ENCODE assay signal across 1 cellular context in the genomic region with DNA sequence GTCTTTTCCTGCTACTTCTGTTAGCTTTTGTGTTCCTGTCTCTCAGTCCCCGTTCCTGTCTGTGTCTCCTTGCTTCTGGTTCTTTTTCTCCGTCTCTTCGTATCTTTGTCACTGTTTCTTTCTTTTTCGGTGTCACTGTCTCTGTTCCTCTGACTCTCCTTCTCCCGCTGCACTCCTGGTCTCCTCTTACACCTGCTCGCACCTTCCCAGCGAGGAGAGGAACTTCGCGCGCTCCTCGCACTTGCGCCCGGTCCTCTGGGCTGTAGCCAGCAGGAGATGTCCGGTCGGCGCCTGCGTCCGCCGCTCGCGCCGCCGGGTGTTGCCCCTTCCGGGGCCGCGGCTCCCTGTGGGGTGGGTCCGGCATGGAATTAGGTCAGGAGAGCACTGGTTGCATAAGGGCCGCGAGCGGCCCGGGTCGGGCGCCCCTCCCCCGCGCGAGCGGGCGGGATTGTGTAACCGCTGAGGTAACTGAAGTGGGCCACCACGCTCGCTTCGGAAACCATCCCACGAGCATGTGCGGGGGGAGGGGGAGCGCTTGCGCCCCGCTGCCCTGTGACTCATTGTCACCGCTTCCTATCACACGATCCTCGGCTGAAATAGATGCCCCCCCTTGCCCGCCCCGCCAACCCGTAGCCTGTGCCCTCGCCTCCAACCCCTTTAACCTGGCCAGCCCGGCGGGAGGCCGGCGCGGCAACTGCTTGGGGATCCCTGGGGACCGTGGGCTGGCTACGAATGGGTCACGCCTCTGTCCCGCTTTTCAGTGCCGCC.
A peak's percentile ranks its signal among the peaks of the same experiment; 100 is the strongest.
TF ChIP-seq lines count a peak whose summit lies in the region.

No MANE protein-coding gene starts in this region.

TF ChIP-seq in HepG2, 621 proteins besides CTCF, POLR2A, EP300 and RAD21 (continued from another document and continues in another):
- TF ChIP-seq, protein P1, sequence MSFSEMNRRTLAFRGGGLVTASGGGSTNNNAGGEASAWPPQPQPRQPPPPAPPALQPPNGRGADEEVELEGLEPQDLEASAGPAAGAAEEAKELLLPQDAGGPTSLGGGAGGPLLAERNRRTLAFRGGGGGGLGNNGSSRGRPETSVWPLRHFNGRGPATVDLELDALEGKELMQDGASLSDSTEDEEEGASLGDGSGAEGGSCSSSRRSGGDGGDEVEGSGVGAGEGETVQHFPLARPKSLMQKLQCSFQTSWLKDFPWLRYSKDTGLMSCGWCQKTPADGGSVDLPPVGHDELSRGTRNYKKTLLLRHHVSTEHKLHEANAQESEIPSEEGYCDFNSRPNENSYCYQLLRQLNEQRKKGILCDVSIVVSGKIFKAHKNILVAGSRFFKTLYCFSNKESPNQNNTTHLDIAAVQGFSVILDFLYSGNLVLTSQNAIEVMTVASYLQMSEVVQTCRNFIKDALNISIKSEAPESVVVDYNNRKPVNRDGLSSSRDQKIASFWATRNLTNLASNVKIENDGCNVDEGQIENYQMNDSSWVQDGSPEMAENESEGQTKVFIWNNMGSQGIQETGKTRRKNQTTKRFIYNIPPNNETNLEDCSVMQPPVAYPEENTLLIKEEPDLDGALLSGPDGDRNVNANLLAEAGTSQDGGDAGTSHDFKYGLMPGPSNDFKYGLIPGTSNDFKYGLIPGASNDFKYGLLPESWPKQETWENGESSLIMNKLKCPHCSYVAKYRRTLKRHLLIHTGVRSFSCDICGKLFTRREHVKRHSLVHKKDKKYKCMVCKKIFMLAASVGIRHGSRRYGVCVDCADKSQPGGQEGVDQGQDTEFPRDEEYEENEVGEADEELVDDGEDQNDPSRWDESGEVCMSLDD (CRISPR knock-in tag; IDR thresholded peaks at IDR 0.05; ENCODE audit: borderline replicate concordance): no peak
- peak; percentile 93 for TF ChIP-seq RARA (CRISPR knock-in tag; IDR thresholded peaks at IDR 0.05)
- TF ChIP-seq LRRFIP1 (CRISPR knock-in tag; conservative IDR thresholded peaks at IDR 0.05): no peak
- no peak for TF ChIP-seq ZNF468 (CRISPR knock-in tag; IDR thresholded peaks at IDR 0.05)
- no peak for TF ChIP-seq ONECUT2 (CRISPR knock-in tag; IDR thresholded peaks at IDR 0.05)
- TF ChIP-seq ZNF562 (CRISPR knock-in tag; IDR thresholded peaks at IDR 0.05; ENCODE audit: borderline replicate concordance): no peak
- no peak for TF ChIP-seq ZNF317 (CRISPR knock-in tag; IDR thresholded peaks at IDR 0.05)
- no peak for TF ChIP-seq ZNF777 (CRISPR knock-in tag; IDR thresholded peaks at IDR 0.05)
- no peak for TF ChIP-seq ADNP (CRISPR knock-in tag; IDR thresholded peaks at IDR 0.05)
- TF ChIP-seq, protein P2, sequence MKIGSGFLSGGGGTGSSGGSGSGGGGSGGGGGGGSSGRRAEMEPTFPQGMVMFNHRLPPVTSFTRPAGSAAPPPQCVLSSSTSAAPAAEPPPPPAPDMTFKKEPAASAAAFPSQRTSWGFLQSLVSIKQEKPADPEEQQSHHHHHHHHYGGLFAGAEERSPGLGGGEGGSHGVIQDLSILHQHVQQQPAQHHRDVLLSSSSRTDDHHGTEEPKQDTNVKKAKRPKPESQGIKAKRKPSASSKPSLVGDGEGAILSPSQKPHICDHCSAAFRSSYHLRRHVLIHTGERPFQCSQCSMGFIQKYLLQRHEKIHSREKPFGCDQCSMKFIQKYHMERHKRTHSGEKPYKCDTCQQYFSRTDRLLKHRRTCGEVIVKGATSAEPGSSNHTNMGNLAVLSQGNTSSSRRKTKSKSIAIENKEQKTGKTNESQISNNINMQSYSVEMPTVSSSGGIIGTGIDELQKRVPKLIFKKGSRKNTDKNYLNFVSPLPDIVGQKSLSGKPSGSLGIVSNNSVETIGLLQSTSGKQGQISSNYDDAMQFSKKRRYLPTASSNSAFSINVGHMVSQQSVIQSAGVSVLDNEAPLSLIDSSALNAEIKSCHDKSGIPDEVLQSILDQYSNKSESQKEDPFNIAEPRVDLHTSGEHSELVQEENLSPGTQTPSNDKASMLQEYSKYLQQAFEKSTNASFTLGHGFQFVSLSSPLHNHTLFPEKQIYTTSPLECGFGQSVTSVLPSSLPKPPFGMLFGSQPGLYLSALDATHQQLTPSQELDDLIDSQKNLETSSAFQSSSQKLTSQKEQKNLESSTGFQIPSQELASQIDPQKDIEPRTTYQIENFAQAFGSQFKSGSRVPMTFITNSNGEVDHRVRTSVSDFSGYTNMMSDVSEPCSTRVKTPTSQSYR (CRISPR knock-in tag; IDR thresholded peaks at IDR 0.05; ENCODE audit: borderline replicate concordance): peak; percentile 96
- peak; percentile 44; the same call in 1 of the 2 replicates for TF ChIP-seq ZNF878 (CRISPR knock-in tag; IDR thresholded peaks at IDR 0.05)
- no peak; the same call in 1 of the 2 replicates for TF ChIP-seq NCOA2 (CRISPR knock-in tag; IDR thresholded peaks at IDR 0.05)
- no peak for TF ChIP-seq ZNF296 (CRISPR knock-in tag; conservative IDR thresholded peaks at IDR 0.05)
- TF ChIP-seq, protein P3, sequence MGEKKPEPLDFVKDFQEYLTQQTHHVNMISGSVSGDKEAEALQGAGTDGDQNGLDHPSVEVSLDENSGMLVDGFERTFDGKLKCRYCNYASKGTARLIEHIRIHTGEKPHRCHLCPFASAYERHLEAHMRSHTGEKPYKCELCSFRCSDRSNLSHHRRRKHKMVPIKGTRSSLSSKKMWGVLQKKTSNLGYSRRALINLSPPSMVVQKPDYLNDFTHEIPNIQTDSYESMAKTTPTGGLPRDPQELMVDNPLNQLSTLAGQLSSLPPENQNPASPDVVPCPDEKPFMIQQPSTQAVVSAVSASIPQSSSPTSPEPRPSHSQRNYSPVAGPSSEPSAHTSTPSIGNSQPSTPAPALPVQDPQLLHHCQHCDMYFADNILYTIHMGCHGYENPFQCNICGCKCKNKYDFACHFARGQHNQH (CRISPR knock-in tag; IDR thresholded peaks at IDR 0.05): peak; percentile 81; the same call in 1 of the 2 replicates
- TF ChIP-seq, protein P4, sequence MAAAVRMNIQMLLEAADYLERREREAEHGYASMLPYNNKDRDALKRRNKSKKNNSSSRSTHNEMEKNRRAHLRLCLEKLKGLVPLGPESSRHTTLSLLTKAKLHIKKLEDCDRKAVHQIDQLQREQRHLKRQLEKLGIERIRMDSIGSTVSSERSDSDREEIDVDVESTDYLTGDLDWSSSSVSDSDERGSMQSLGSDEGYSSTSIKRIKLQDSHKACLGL (CRISPR knock-in tag; IDR thresholded peaks at IDR 0.05): peak; percentile 41; the same call in 1 of the 2 replicates
- no peak for TF ChIP-seq ZNF20 (CRISPR knock-in tag; IDR thresholded peaks at IDR 0.05)
- peak; percentile 57 for TF ChIP-seq MED1 (CRISPR knock-in tag; IDR thresholded peaks at IDR 0.05)
- TF ChIP-seq, protein P5, sequence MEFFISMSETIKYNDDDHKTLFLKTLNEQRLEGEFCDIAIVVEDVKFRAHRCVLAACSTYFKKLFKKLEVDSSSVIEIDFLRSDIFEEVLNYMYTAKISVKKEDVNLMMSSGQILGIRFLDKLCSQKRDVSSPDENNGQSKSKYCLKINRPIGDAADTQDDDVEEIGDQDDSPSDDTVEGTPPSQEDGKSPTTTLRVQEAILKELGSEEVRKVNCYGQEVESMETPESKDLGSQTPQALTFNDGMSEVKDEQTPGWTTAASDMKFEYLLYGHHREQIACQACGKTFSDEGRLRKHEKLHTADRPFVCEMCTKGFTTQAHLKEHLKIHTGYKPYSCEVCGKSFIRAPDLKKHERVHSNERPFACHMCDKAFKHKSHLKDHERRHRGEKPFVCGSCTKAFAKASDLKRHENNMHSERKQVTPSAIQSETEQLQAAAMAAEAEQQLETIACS (CRISPR knock-in tag; IDR thresholded peaks at IDR 0.05): no peak
- no peak for TF ChIP-seq SMARCC2 (IDR thresholded peaks at IDR 0.05)
- no peak for TF ChIP-seq NFE2 (CRISPR knock-in tag; IDR thresholded peaks at IDR 0.05)
- TF ChIP-seq CENPX (CRISPR knock-in tag; IDR thresholded peaks at IDR 0.05): no peak
- no peak for TF ChIP-seq ZNF678 (CRISPR knock-in tag; IDR thresholded peaks at IDR 0.05)
- TF ChIP-seq ZNF510 (CRISPR knock-in tag; IDR thresholded peaks at IDR 0.05; ENCODE audit: low read depth): 0 out of 2 replicates have a peak, but pooled peaks have one; percentile 60
- TF ChIP-seq SAFB2 (CRISPR knock-in tag; IDR thresholded peaks at IDR 0.05; ENCODE audit: borderline replicate concordance, low read depth): no peak
- TF ChIP-seq RBAK (CRISPR knock-in tag; IDR thresholded peaks at IDR 0.05): no peak
- 0 out of 2 replicates have a peak, but pooled peaks have one; percentile 21 for TF ChIP-seq ZBTB33 (CRISPR knock-in tag; IDR thresholded peaks at IDR 0.05)
- 0 out of 2 replicates have a peak, but pooled peaks have one; percentile 44 for TF ChIP-seq KMT2A (CRISPR knock-in tag; IDR thresholded peaks at IDR 0.05)
- no peak for TF ChIP-seq FOXA1 (IDR thresholded peaks at IDR 0.05)
- TF ChIP-seq FOXA1 (CRISPR knock-in tag; IDR thresholded peaks at IDR 0.05): no peak
- no peak for TF ChIP-seq ZNF841 (CRISPR knock-in tag; IDR thresholded peaks at IDR 0.05; ENCODE audit: borderline replicate concordance)
- TF ChIP-seq ZUFSP (CRISPR knock-in tag; IDR thresholded peaks at IDR 0.05; ENCODE audit: borderline replicate concordance): no peak
- TF ChIP-seq ZNF772 (CRISPR knock-in tag; IDR thresholded peaks at IDR 0.05): 0 out of 2 replicates have a peak, but pooled peaks have one; percentile 31
- TF ChIP-seq, protein P6, sequence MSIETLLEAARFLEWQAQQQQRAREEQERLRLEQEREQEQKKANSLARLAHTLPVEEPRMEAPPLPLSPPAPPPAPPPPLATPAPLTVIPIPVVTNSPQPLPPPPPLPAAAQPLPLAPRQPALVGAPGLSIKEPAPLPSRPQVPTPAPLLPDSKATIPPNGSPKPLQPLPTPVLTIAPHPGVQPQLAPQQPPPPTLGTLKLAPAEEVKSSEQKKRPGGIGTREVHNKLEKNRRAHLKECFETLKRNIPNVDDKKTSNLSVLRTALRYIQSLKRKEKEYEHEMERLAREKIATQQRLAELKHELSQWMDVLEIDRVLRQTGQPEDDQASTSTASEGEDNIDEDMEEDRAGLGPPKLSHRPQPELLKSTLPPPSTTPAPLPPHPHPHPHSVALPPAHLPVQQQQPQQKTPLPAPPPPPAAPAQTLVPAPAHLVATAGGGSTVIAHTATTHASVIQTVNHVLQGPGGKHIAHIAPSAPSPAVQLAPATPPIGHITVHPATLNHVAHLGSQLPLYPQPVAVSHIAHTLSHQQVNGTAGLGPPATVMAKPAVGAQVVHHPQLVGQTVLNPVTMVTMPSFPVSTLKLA (IDR thresholded peaks at IDR 0.05): no peak
- TF ChIP-seq HNRNPL (IDR thresholded peaks at IDR 0.05; ENCODE audit: low read depth, low read length): 0 out of 2 replicates have a peak, but pooled peaks have one; percentile 67
- TF ChIP-seq ISX (CRISPR knock-in tag; conservative IDR thresholded peaks at IDR 0.05): no peak
- peak; percentile 17; the same call in 1 of the 2 replicates for TF ChIP-seq ZBTB38 (CRISPR knock-in tag; IDR thresholded peaks at IDR 0.05)
